23 cellular contexts compared by ENCODE assay signal in genomic region chr6:24997186-24997585, GRCh38.
DNase-seq lines count a peak whose midpoint lies in the region; ATAC-seq, FAIRE-seq and TF ChIP-seq lines count a peak whose summit lies in the region.
"Had no signal": no experiment of that assay in that cellular context is flagged by ENCODE, and none has a peak within 500 bp of the region (broad histone marks: within the 10 kb centered on the region; RNA-seq: fewer than 3 reads in every experiment).

No MANE protein-coding gene starts in this region.

- peak overlapping the region; percentile 1 for H3K4me3 Mint-ChIP-seq in activated T-helper 17 cell treated with anti-CD3 and anti-CD28 coated beads, Interleukin-2, amount 50 U/mL, for 72 hours
- H3K4me3 Mint-ChIP-seq in stimulated activated memory B cell treated with anti-CD40 and anti-IgM and Interleukin-4, amounts not matched to agents 10 μg/mL and 1 μg/mL and 100 μg/mL, for 72 hours = no peak overlapping the region
- H3K4me3 Mint-ChIP-seq: endodermal cell had no signal

- H3K36me3 Mint-ChIP-seq in activated T-helper 17 cell treated with anti-CD3 and anti-CD28 coated beads, Interleukin-2, amount 50 U/mL, for 72 hours (ENCODE audit: low read depth) = peaks cover 8% of the 10 kb centered on the region
- peaks cover 12% of the 10 kb centered on the region for H3K36me3 Mint-ChIP-seq in stimulated activated memory B cell treated with anti-CD40 and anti-IgM and Interleukin-4, amounts not matched to agents 10 μg/mL and 1 μg/mL and 100 μg/mL, for 72 hours

- peaks cover 4% of the 10 kb centered on the region for H3K9me3 Mint-ChIP-seq in activated T-helper 17 cell treated with anti-CD3 and anti-CD28 coated beads, Interleukin-2, amount 50 U/mL, for 72 hours
- peaks cover 2% of the 10 kb centered on the region for H3K9me3 Mint-ChIP-seq in stimulated activated memory B cell treated with anti-CD40 and anti-IgM and Interleukin-4, amounts not matched to agents 10 μg/mL and 1 μg/mL and 100 μg/mL, for 72 hours

- no peak for DNase-seq in GM12891 (ENCODE audit: insufficient read length, low spot score)
- peak; percentile 55 to 64 for DNase-seq in NOMO-1 (lab: John Stamatoyannopoulos, UW; ENCODE audit: unreplicated experiment in 2 of 2)
- no peak for DNase-seq in DMS153 treated with DMSO at 0.1 percent for 48 hours (lab: John Stamatoyannopoulos, UW; ENCODE audit: unreplicated experiment)
- no peak for DNase-seq in DMS153 (lab: John Stamatoyannopoulos, UW)
- DNase-seq in cerebellar nuclear complex (lab: John Stamatoyannopoulos, UW) = no peak
- DNase-seq: activated CD4-positive, alpha-beta T cell treated with anti-CD3 and anti-CD28 coated beads for 48 hours; DMS53; endodermal cell; head of caudate nucleus; islet precursor cell; mesenchymal stem cell; MG63; NCI-H187 treated with DMSO at 0.1 percent for 48 hours; NCI-H446; PC-3; psoas muscle; stimulated activated CD4-positive, alpha-beta T cell treated with anti-CD3 and anti-CD28 coated beads, Interleukin-4, amount 100 ng/mL, for 4 hours; T1000 had no signal

- no peak for ATAC-seq in activated T-helper 17 cell treated with anti-CD3 and anti-CD28 coated beads, Interleukin-2, amount 50 U/mL, for 72 hours (replicated peaks)
- ATAC-seq in stimulated activated memory B cell treated with anti-CD40 and anti-IgM and Interleukin-4, amounts not matched to agents 10 μg/mL and 1 μg/mL and 100 μg/mL, for 72 hours = no peak
- ATAC-seq in GM21723 (IDR thresholded peaks at IDR 0.05; ENCODE audit: unreplicated experiment) = no peak
- ATAC-seq: HepG2, PC-3, psoas muscle had no signal

- H3K27me3 Mint-ChIP-seq in activated T-helper 17 cell treated with anti-CD3 and anti-CD28 coated beads, Interleukin-2, amount 50 U/mL, for 72 hours = no peaks in the 10 kb centered on the region
- H3K27me3 Mint-ChIP-seq in stimulated activated memory B cell treated with anti-CD40 and anti-IgM and Interleukin-4, amounts not matched to agents 10 μg/mL and 1 μg/mL and 100 μg/mL, for 72 hours = no peaks in the 10 kb centered on the region

- H3K4me1 Mint-ChIP-seq in activated T-helper 17 cell treated with anti-CD3 and anti-CD28 coated beads, Interleukin-2, amount 50 U/mL, for 72 hours = peaks cover 51% of the 10 kb centered on the region
- peaks cover 65% of the 10 kb centered on the region for H3K4me1 Mint-ChIP-seq in stimulated activated memory B cell treated with anti-CD40 and anti-IgM and Interleukin-4, amounts not matched to agents 10 μg/mL and 1 μg/mL and 100 μg/mL, for 72 hours

- peak overlapping the region; percentile 0 for H3K27ac Mint-ChIP-seq in activated T-helper 17 cell treated with anti-CD3 and anti-CD28 coated beads, Interleukin-2, amount 50 U/mL, for 72 hours
- H3K27ac Mint-ChIP-seq in stimulated activated memory B cell treated with anti-CD40 and anti-IgM and Interleukin-4, amounts not matched to agents 10 μg/mL and 1 μg/mL and 100 μg/mL, for 72 hours = peak overlapping the region; percentile 68
- H3K27ac Mint-ChIP-seq: endodermal cell had no signal

- no peak for TF ChIP-seq POLR2A in GM12891 (IDR thresholded peaks at IDR 0.05; ENCODE audit: low read depth, low read length)

- no peak for FAIRE-seq in GM12891 (lab: Jason Lieb, UNC)
- FAIRE-seq: colon, HepG2 had no signal

TF ChIP-seq in GM12891, 5 proteins besides CTCF, POLR2A, EP300 and RAD21:
- TF ChIP-seq SPI1 (IDR thresholded peaks at IDR 0.05; ENCODE audit: low read depth, low read length) (peak; percentile 57; the same call in 1 of the 2 replicates), POU2F2 (IDR thresholded peaks at IDR 0.05; ENCODE audit: low read depth, low read length) (no peak)

Comparison
In these comparisons a context has a peak if more than half of its experiments do, and no peak if none do; other contexts are left out.
1. DNase-seq: peak in NOMO-1 (2 of 2); none in GM12891 (single experiment), DMS153 treated with DMSO at 0.1 percent for 48 hours (single experiment), DMS153 (single experiment) and cerebellar nuclear complex (0 of 2).